8 cellular contexts compared by ENCODE assay signal in the genomic region with DNA sequence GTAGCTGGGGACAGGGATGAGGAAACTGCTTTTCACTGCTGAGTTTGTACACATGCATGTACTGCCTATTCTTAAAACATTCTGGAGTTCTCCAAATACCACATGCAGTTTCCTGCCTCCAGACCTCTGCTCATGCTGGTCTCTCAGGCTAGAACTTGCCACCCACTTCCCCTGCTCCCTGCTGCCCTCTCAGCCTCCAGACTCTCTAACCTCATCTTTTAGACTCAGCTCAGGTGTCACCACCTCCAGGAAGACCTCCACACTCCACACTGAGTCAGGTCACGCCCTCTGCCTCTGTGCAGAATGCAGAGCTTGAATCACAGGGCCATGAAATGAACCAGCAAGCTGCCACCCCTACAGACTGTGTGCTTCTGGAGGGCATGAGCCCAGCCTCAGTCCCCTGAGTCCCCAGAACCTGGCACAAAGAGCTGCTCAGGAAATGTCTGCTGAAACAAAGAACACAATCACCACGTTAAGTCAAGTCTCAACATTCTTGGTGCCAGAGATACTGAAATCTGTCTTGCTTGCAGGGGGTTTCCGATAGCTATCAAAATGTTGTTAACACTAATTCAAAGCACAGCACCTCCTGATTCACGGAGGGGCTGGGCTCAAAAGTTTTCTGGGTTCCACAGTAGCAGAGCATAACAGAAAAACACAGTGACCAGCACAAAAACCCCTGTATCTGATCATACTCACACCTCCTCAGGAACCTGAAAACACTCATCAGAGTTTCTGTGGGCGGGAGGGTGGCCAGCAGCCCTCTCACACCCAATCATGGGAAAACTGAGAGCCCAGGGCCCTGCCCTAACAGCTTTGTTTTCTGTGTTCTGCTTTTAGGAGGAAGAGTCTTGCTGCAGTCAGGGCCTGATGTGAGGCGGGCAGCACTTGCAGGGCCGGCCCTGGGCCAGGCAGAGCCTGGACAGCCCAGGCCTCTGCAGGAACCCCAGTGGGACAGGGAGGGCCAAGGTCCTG. TPM values are rescaled to one million over a fixed set of nuclear protein-coding genes. Genes with fewer than 3 reads are reported as not detected.
DNase-seq lines count a peak whose midpoint lies in the region; ATAC-seq, FAIRE-seq and TF ChIP-seq lines count a peak whose summit lies in the region.

No MANE protein-coding gene starts in this region.

- H3K4me1 Mint-ChIP-seq in naive thymus-derived CD4-positive, alpha-beta T cell: peaks cover 62 to 99% (median 84%) of the 10 kb centered on the region in 7 donors

- no peaks in the 10 kb centered on the region for H3K27me3 Mint-ChIP-seq in naive thymus-derived CD4-positive, alpha-beta T cell

- peak overlapping the region; percentile 8 for H3K27ac ChIP-seq in RWPE2 (ENCODE audit: poor library complexity, severe bottlenecking)
- H3K27ac ChIP-seq in naive thymus-derived CD4-positive, alpha-beta T cell (ENCODE audit: low read depth, low read length): peak overlapping the region; percentile 64

- H3K36me3 Mint-ChIP-seq in naive thymus-derived CD4-positive, alpha-beta T cell: peaks cover 0 to 16% (median 0%) of the 10 kb centered on the region in 5 donors

- H3K36me3 ChIP-seq in RWPE2 (ENCODE audit: low read depth): no peaks in the 10 kb centered on the region; the same call in 1 of the 2 replicates
- peaks cover 4% of the 10 kb centered on the region for H3K36me3 ChIP-seq in bronchial epithelial cell (ENCODE audit: control insufficient read depth, insufficient read depth, low read length)
- no peaks in the 10 kb centered on the region for H3K36me3 ChIP-seq in naive thymus-derived CD4-positive, alpha-beta T cell (ENCODE audit: control insufficient read depth in 2 of 3, insufficient read depth in 3 of 3, low read length in 3 of 3)

- peak; percentile 77 for ATAC-seq in GM18867 (IDR thresholded peaks at IDR 0.05; ENCODE audit: unreplicated experiment)
- ATAC-seq in HG02852 (IDR thresholded peaks at IDR 0.05; ENCODE audit: unreplicated experiment): peak; percentile 77
- peak; percentile 17; the same call in 1 of the 3 replicates for ATAC-seq in RWPE2 (ENCODE audit: low read depth)
- peak; percentile 43 for ATAC-seq in naive thymus-derived CD4-positive, alpha-beta T cell

- H3K4me1 ChIP-seq in RWPE2 (ENCODE audit: insufficient read depth, poor library complexity, severe bottlenecking): peaks cover 16% of the 10 kb centered on the region
- peaks cover 77 to 98% of the 10 kb centered on the region in 2 donors for H3K4me1 ChIP-seq in naive thymus-derived CD4-positive, alpha-beta T cell (ENCODE audit: control insufficient read depth in 2 of 2, insufficient read depth in 2 of 2, low read length in 2 of 2)

- H3K4me3 Mint-ChIP-seq in naive thymus-derived CD4-positive, alpha-beta T cell: peak overlapping the region; percentile 42 to 74 (median 56)

- CTCF ChIA-PET in naive thymus-derived CD4-positive, alpha-beta T cell (lab: Charles Lee): interaction anchor here (0.9 to 13.1 kb wide), 7 partner anchors 11 to 76 kb away, joined by 3 to 150 read pairs (median 58); no protein-coding TSS in a partner anchor

- H3K9me3 ChIP-seq in RWPE2 (ENCODE audit: severe bottlenecking): no peaks in the 10 kb centered on the region
- no peaks in the 10 kb centered on the region for H3K9me3 ChIP-seq in naive thymus-derived CD4-positive, alpha-beta T cell (ENCODE audit: control insufficient read depth in 2 of 3, low read length in 3 of 3)

- intact Hi-C loops in naive thymus-derived CD4-positive, alpha-beta T cell (cut with micrococcal nuclease): loop anchor here in 1 of 2 donors (1.0 kb wide), 2 partner anchors 10 to 18 kb away; no protein-coding TSS in a partner anchor

- DNase-seq in RWPE2 (ENCODE audit: low spot score) (no peak), bronchial epithelial cell (ENCODE audit: low read depth) (peak; percentile 69), islet precursor cell (no peak), retina (no peak), occipital lobe (lab: John Stamatoyannopoulos, UW) (no peak)
- DNase-seq in naive thymus-derived CD4-positive, alpha-beta T cell: peak in 4 of 9 donors; percentile 41 to 56 (median 52)

- POLR2A ChIA-PET in naive thymus-derived CD4-positive, alpha-beta T cell (lab: Charles Lee): interaction anchor here (0.9 to 17.4 kb wide), 9 partner anchors 8 to 76 kb away, joined by 3 to 271 read pairs (median 6); no protein-coding TSS in a partner anchor

- H3K27me3 ChIP-seq in RWPE2 (ENCODE audit: insufficient read depth, poor library complexity, severe bottlenecking): no peaks in the 10 kb centered on the region
- H3K27me3 ChIP-seq in bronchial epithelial cell (ENCODE audit: control insufficient read depth, insufficient read depth, low read length): no peaks in the 10 kb centered on the region
- H3K27me3 ChIP-seq in naive thymus-derived CD4-positive, alpha-beta T cell (ENCODE audit: control insufficient read depth in 2 of 2, insufficient read depth in 2 of 2, low read length in 2 of 2): no peaks in the 10 kb centered on the region

- H3K27ac Mint-ChIP-seq in naive thymus-derived CD4-positive, alpha-beta T cell: peak overlapping the region; percentile 75 to 99 (median 90)

- H3K4me3 ChIP-seq in RWPE2 (ENCODE audit: severe bottlenecking) (no peak overlapping the region), bronchial epithelial cell (ENCODE audit: low read depth, low read length) (no peak overlapping the region)
- H3K4me3 ChIP-seq in naive thymus-derived CD4-positive, alpha-beta T cell (ENCODE audit: low read length): no peak overlapping the region

- peak; percentile 60 for FAIRE-seq in bronchial epithelial cell (lab: Jason Lieb, UNC)

- TF ChIP-seq CTCF in RWPE2 (IDR thresholded peaks at IDR 0.05; ENCODE audit: poor library complexity, severe bottlenecking): no peak
- TF ChIP-seq CTCF in bronchial epithelial cell (IDR thresholded peaks at IDR 0.05; ENCODE audit: insufficient read depth, low read length, severe bottlenecking): no peak

- H3K9me3 Mint-ChIP-seq in naive thymus-derived CD4-positive, alpha-beta T cell: no peaks in the 10 kb centered on the region

RNA-seq across cellular contexts. Expression of a gene that starts 21.1 kb away (rescaled TPM):
- 19.5 and 23.9 TPM in 2 replicates for total RNA-seq in bronchial epithelial cell
- 10 to 100 TPM; 25.5 to 51.5 (median 28.6) TPM for total RNA-seq in naive thymus-derived CD4-positive, alpha-beta T cell
- polyA plus RNA-seq in naive thymus-derived CD4-positive, alpha-beta T cell: 10 to 100 TPM in 1 of 2 donors, 1 to 10 TPM in 1; 3.9 to 18.8 TPM
- 35.1 TPM for total RNA-seq in occipital lobe

Comparison
In these comparisons a context has a peak if more than half of its experiments do, and no peak if none do; other contexts are left out.
1. ATAC-seq: peak in every context shown above with its lines; median percentile 77 in GM18867; 77 in HG02852; 43 in naive thymus-derived CD4-positive, alpha-beta T cell; 17 in RWPE2.